In the genomic region with DNA sequence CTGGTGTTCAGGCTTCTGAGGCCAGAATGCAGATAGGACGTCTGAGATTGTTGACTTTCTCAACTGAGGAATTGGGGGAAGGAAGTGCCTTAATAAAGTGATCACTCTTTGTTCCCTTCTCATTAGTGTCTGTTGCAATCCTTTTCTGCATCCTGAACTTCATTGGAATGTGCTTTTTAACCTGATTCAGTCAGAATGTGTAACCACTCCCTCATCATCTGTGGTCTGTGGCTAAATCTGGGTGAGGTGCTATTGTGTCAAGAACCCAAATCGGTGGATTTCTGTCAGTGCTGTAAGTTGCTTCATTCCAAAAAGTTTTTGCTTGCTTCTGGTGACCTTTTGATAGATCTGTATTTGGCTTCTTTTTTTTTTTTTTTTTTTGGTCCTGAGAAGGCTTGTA, we compare ENCODE assay signal across 11 cellular contexts. TPM values are rescaled to one million over a fixed set of nuclear protein-coding genes. Genes with fewer than 3 reads are reported as not detected.
DNase-seq lines count a peak whose midpoint lies in the region; ATAC-seq and TF ChIP-seq lines count a peak whose summit lies in the region.
"Had no signal": no experiment of that assay in that cellular context is flagged by ENCODE, and none has a peak within 500 bp of the region (broad histone marks: within the 10 kb centered on the region; RNA-seq: fewer than 3 reads in every experiment).

No MANE protein-coding gene starts in this region.

- peak overlapping the region; percentile 88 for H3K27ac ChIP-seq in PC-9

- H4K20me1 ChIP-seq in PC-9 (ENCODE audit: insufficient read depth): no peaks in the 10 kb centered on the region

- H3K4me1 Mint-ChIP-seq in activated CD4-positive, alpha-beta T cell treated with anti-CD3 and anti-CD28 coated beads, Interleukin-2, amount 10 ng/mL, durations not matched to agents 24 days and 14 days: peaks cover 47% of the 10 kb centered on the region
- peaks cover 27 to 36% of the 10 kb centered on the region in 2 donors for H3K4me1 Mint-ChIP-seq in effector memory CD8-positive, alpha-beta T cell (ENCODE audit: low read depth in 2 of 2)
- no peaks in the 10 kb centered on the region for H3K4me1 Mint-ChIP-seq in Caco-2 (ENCODE audit: low read depth, unreplicated experiment)

- peak; percentile 90 for ATAC-seq in effector memory CD8-positive, alpha-beta T cell (replicated peaks)
- ATAC-seq: mucosa of descending colon had no signal

- peaks cover 37% of the 10 kb centered on the region for H3F3A ChIP-seq in PC-9 (ENCODE audit: insufficient read depth, low read depth)

- POLR2A ChIA-PET in PC-9 (lab: Charles Lee; ENCODE audit: unreplicated experiment) (no interaction called here), Caco-2 (lab: Charles Lee) (no interaction called here)

- BruUV-seq in PC-9 (replicated peaks; lab: Mats Ljungman, UMichigan) (no TSS peak), Caco-2 (replicated peaks; lab: Mats Ljungman, UMichigan) (no TSS peak)

- H3K27me3 ChIP-seq in PC-9 (ENCODE audit: insufficient read depth, low read depth) (no peaks in the 10 kb centered on the region), skeletal muscle satellite cell (ENCODE audit: control insufficient read depth, insufficient read depth, low read length) (no peaks in the 10 kb centered on the region), Caco-2 (replicated peaks; ENCODE audit: control insufficient read depth, insufficient read depth, low read length) (no peaks in the 10 kb centered on the region)

- no peaks in the 10 kb centered on the region for H3K9me3 Mint-ChIP-seq in activated CD4-positive, alpha-beta T cell treated with anti-CD3 and anti-CD28 coated beads, Interleukin-2, amount 10 ng/mL, durations not matched to agents 24 days and 14 days
- H3K9me3 Mint-ChIP-seq in effector memory CD8-positive, alpha-beta T cell: no peaks in the 10 kb centered on the region
- H3K9me3 Mint-ChIP-seq in Caco-2 (ENCODE audit: unreplicated experiment): no peaks in the 10 kb centered on the region

- CTCF ChIA-PET in PC-9 (lab: Charles Lee): no interaction called here
- CTCF ChIA-PET in Caco-2 (lab: Charles Lee): no interaction called here

- H3K4me1 ChIP-seq in PC-9 (replicated peaks; ENCODE audit: insufficient read depth) (peaks cover 56% of the 10 kb centered on the region), skeletal muscle satellite cell (ENCODE audit: control insufficient read depth, insufficient read depth, low read length) (peaks cover 22% of the 10 kb centered on the region), Caco-2 (no peaks in the 10 kb centered on the region)

- H3K36me3 Mint-ChIP-seq in activated CD4-positive, alpha-beta T cell treated with anti-CD3 and anti-CD28 coated beads, Interleukin-2, amount 10 ng/mL, durations not matched to agents 24 days and 14 days (ENCODE audit: low read depth): peaks cover 64% of the 10 kb centered on the region
- H3K36me3 Mint-ChIP-seq in effector memory CD8-positive, alpha-beta T cell (ENCODE audit: insufficient read depth): peaks cover 83% of the 10 kb centered on the region
- H3K36me3 Mint-ChIP-seq in Caco-2 (ENCODE audit: insufficient read depth, unreplicated experiment): peaks cover 61% of the 10 kb centered on the region

- peak; percentile 77 for DNase-seq in activated CD4-positive, alpha-beta T cell treated with anti-CD3 and anti-CD28 coated beads, Interleukin-2, amount 10 ng/mL, durations not matched to agents 24 days and 14 days
- DNase-seq in activated CD4-positive, alpha-beta T cell treated with anti-CD3 and anti-CD28 coated beads for 4 hours: no peak
- DNase-seq in PC-9 (peak; percentile 27 to 92), Caco-2 (no peak), SKM-1 (lab: John Stamatoyannopoulos, UW; ENCODE audit: unreplicated experiment) (no peak), NCI-H524 (lab: John Stamatoyannopoulos, UW) (no peak)
- peak in 1 of 3 experiments; percentile 10 for DNase-seq in effector memory CD8-positive, alpha-beta T cell
- DNase-seq: AML-193, mucosa of descending colon, OCI-M1 had no signal

- intact Hi-C loops in activated CD4-positive, alpha-beta T cell treated with anti-CD3 and anti-CD28 coated beads, Interleukin-2, amount 10 ng/mL, durations not matched to agents 24 days and 14 days (cut with micrococcal nuclease): no loop called here
- intact Hi-C loops in PC-9 (cut with micrococcal nuclease; ENCODE audit: unreplicated experiment) (loop anchor here (5.0 kb wide), 2 partner anchors 37 to 38 kb away; a partner anchor contains a TSS), Caco-2 (cut with micrococcal nuclease; ENCODE audit: unreplicated experiment) (no loop called here)

- TF ChIP-seq CTCF in PC-9 (conservative IDR thresholded peaks at IDR 0.05) (no peak), Caco-2 (IDR thresholded peaks at IDR 0.05; ENCODE audit: insufficient read depth in 1 of 2, low read depth in 1 of 2, low read length in 1 of 2, severe bottlenecking in 1 of 2, unreplicated experiment in 1 of 2) (no peak)

- H3K9me3 ChIP-seq in PC-9 (ENCODE audit: insufficient read depth, low read depth) (no peaks in the 10 kb centered on the region), skeletal muscle satellite cell (replicated peaks; ENCODE audit: low read length) (no peaks in the 10 kb centered on the region), Caco-2 (no peaks in the 10 kb centered on the region)
- H3K9me3 ChIP-seq: mucosa of descending colon had no signal

- peak overlapping the region; percentile 53 for H3K4me2 ChIP-seq in PC-9
- peak overlapping the region; percentile 20 for H3K4me2 ChIP-seq in skeletal muscle satellite cell (ENCODE audit: low read length)

- H3K79me2 ChIP-seq in PC-9 (ENCODE audit: low read depth): peaks cover 50% of the 10 kb centered on the region

- H3K4me3 Mint-ChIP-seq in activated CD4-positive, alpha-beta T cell treated with anti-CD3 and anti-CD28 coated beads, Interleukin-2, amount 10 ng/mL, durations not matched to agents 24 days and 14 days: peak overlapping the region; percentile 22
- peak overlapping the region; percentile 15 to 23 for H3K4me3 Mint-ChIP-seq in effector memory CD8-positive, alpha-beta T cell
- no peak overlapping the region for H3K4me3 Mint-ChIP-seq in Caco-2 (ENCODE audit: unreplicated experiment)

- no peak overlapping the region for H3K9ac ChIP-seq in skeletal muscle satellite cell (ENCODE audit: low read depth, low read length)

- no peaks in the 10 kb centered on the region for H3K27me3 Mint-ChIP-seq in activated CD4-positive, alpha-beta T cell treated with anti-CD3 and anti-CD28 coated beads, Interleukin-2, amount 10 ng/mL, durations not matched to agents 24 days and 14 days
- no peaks in the 10 kb centered on the region for H3K27me3 Mint-ChIP-seq in effector memory CD8-positive, alpha-beta T cell
- H3K27me3 Mint-ChIP-seq in Caco-2 (ENCODE audit: insufficient read depth, unreplicated experiment): no peaks in the 10 kb centered on the region

- no peak overlapping the region; the same call in 1 of the 2 replicates for H3K4me3 ChIP-seq in PC-9
- no peak overlapping the region for H3K4me3 ChIP-seq in skeletal muscle satellite cell (ENCODE audit: low read length)
- H3K4me3 ChIP-seq in Caco-2 (ENCODE audit: low read depth, low read length): no peak overlapping the region
- H3K4me3 ChIP-seq: mucosa of descending colon had no signal

- no peaks in the 10 kb centered on the region for H3K9me2 ChIP-seq in PC-9 (ENCODE audit: insufficient read depth)

- H3K36me3 ChIP-seq in PC-9 (ENCODE audit: low read depth) (peaks cover 9% of the 10 kb centered on the region), skeletal muscle satellite cell (ENCODE audit: insufficient read depth, low read length) (peaks cover 58% of the 10 kb centered on the region), Caco-2 (ENCODE audit: control insufficient read depth, insufficient read depth, low read length) (peaks cover 9% of the 10 kb centered on the region)

- no peak overlapping the region for H2AFZ ChIP-seq in PC-9

- H3K27ac Mint-ChIP-seq in activated CD4-positive, alpha-beta T cell treated with anti-CD3 and anti-CD28 coated beads, Interleukin-2, amount 10 ng/mL, durations not matched to agents 24 days and 14 days: peak overlapping the region; percentile 39
- H3K27ac Mint-ChIP-seq in effector memory CD8-positive, alpha-beta T cell: peak overlapping the region; percentile 50 to 78
- no peak overlapping the region for H3K27ac Mint-ChIP-seq in Caco-2 (ENCODE audit: unreplicated experiment)

RNA-seq across cellular contexts. Expression of a gene that starts 38.2 kb away (rescaled TPM):
- 111 and 117 TPM in 2 replicates for total RNA-seq in activated CD4-positive, alpha-beta T cell treated with anti-CD3 and anti-CD28 coated beads, Interleukin-2, amount 10 ng/mL, durations not matched to agents 24 days and 14 days
- total RNA-seq in PC-9 (2021) (44.8 and 60.5 TPM in 2 replicates), Caco-2 (2022) (66.5 and 73.3 TPM in 2 replicates)
- 16.8 and 18.0 TPM in 2 replicates for total RNA-seq in skeletal muscle satellite cell (2012; rRNA removed)

RNA-seq across cellular contexts. Expression of a gene that starts 53.8 kb away (rescaled TPM):
- total RNA-seq in activated CD4-positive, alpha-beta T cell treated with anti-CD3 and anti-CD28 coated beads, Interleukin-2, amount 10 ng/mL, durations not matched to agents 24 days and 14 days: 15.2 and 16.0 TPM in 2 replicates
- total RNA-seq in PC-9 (2021): 30.8 and 31.9 TPM in 2 replicates
- total RNA-seq in skeletal muscle satellite cell (2012; rRNA removed): 6.6 and 10.1 TPM in 2 replicates
- total RNA-seq in Caco-2 (2022): 10.0 and 12.3 TPM in 2 replicates

Comparison
In these comparisons a context has a peak if more than half of its experiments do, and no peak if none do; other contexts are left out.
1. DNase-seq: peak in activated CD4-positive, alpha-beta T cell treated with anti-CD3 and anti-CD28 coated beads, Interleukin-2, amount 10 ng/mL, durations not matched to agents 24 days and 14 days (single experiment) and PC-9 (2 of 2); none in activated CD4-positive, alpha-beta T cell treated with anti-CD3 and anti-CD28 coated beads for 4 hours (0 of 2), Caco-2 (0 of 2), SKM-1 (single experiment) and NCI-H524 (0 of 2).